In genomic region chr2:58870704-58871103, GRCh38 we compare ENCODE assay signal across 11 cellular contexts.
DNase-seq lines count a peak whose midpoint lies in the region; ATAC-seq, FAIRE-seq and TF ChIP-seq lines count a peak whose summit lies in the region.
"Had no signal": no experiment of that assay in that cellular context is flagged by ENCODE, and none has a peak within 500 bp of the region (broad histone marks: within the 10 kb centered on the region; RNA-seq: fewer than 3 reads in every experiment).

No MANE protein-coding gene starts in this region.

- intact Hi-C loops in kidney (cut with DNase I), result no loop called here

- no peak overlapping the region for H3K9ac ChIP-seq in kidney (ENCODE audit: low read length in 2 of 2)

- H3K4me1 ChIP-seq in kidney (ENCODE audit: control insufficient read depth in 1 of 2, insufficient read depth in 1 of 2, low read depth in 1 of 2, low read length in 2 of 2), result peaks cover 0 to 3% of the 10 kb centered on the region in 2 donors
- H3K4me1 ChIP-seq: testis had no signal

- FAIRE-seq in kidney (lab: Jason Lieb, UNC), result no peak

- DNase-seq in epithelial cell of esophagus (ENCODE audit: low read depth) (peak; percentile 20), putamen (ENCODE audit: low spot score) (no peak), kidney (no peak), nucleus accumbens (lab: John Stamatoyannopoulos, UW) (no peak)
- DNase-seq in stimulated activated CD4-positive, alpha-beta T cell treated with anti-CD3 and anti-CD28 coated beads, Interleukin-2, amount 100 ng/mL, for 48 hours, result no peak
- DNase-seq: activated B cell treated with CpG ODN at 0.5 μM for 24 hours, PC-9, testis had no signal

- H3K4me3 ChIP-seq in epithelial cell of esophagus (ENCODE audit: low read length) (no peak overlapping the region), kidney (ENCODE audit: low read length in 2 of 2) (no peak overlapping the region)
- H3K4me3 ChIP-seq: PC-9, testis had no signal

- TF ChIP-seq CTCF in epithelial cell of esophagus (IDR thresholded peaks at IDR 0.05; ENCODE audit: insufficient read depth, low read depth, low read length, missing control alignments) (no peak), kidney (IDR thresholded peaks at IDR 0.05; ENCODE audit: borderline replicate concordance, extremely low read depth, insufficient read depth) (no peak)

- ATAC-seq in GM18517 (IDR thresholded peaks at IDR 0.05; ENCODE audit: unreplicated experiment), result peak; percentile 58
- ATAC-seq in GM21717 (IDR thresholded peaks at IDR 0.05; ENCODE audit: unreplicated experiment), result peak; percentile 53
- peak; percentile 51 for ATAC-seq in HG03469 (IDR thresholded peaks at IDR 0.05; ENCODE audit: unreplicated experiment)

- H3K9me3 ChIP-seq in kidney (ENCODE audit: control insufficient read depth in 1 of 2, low read length in 2 of 2), result no peaks in the 10 kb centered on the region
- H3K9me3 ChIP-seq: testis had no signal

- H3K27ac ChIP-seq in kidney (ENCODE audit: low read depth in 2 of 2, low read length in 2 of 2), result no peak overlapping the region
- H3K27ac ChIP-seq: PC-9, testis had no signal

- no peaks in the 10 kb centered on the region for H3K36me3 ChIP-seq in kidney (ENCODE audit: control insufficient read depth in 1 of 2, insufficient read depth in 2 of 2, low read length in 2 of 2)
